In the genomic region with DNA sequence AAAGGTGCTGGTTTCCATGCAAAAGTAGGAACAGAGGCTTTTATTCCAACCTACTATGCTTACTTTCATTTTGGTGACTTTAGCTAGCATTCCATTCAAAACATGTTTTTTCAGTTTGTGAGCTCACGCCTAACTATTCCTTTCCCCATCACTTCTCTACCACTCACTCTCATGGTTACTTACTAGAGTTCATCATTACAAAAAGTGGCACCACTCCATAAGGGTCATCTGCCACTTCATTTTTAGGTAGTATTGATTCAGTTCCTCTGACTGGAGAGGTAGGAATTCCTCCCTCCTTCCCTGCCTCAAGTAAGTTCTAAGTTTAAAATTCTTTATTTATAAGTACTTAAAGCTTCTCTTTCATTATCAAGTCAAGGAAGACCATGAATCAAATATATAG, we compare ENCODE assay signal across 1 cellular context.
TF ChIP-seq lines count a peak whose summit lies in the region.

No MANE protein-coding gene starts in this region.

TF ChIP-seq in H1, 55 proteins besides CTCF, POLR2A, EP300 and RAD21 (continued from another document):
- TF ChIP-seq CHD7 (IDR thresholded peaks at IDR 0.05; ENCODE audit: insufficient replicate concordance, low read length), result no peak
- TF ChIP-seq CBX5 (IDR thresholded peaks at IDR 0.05; ENCODE audit: low read depth, low read length), result no peak
- no peak for TF ChIP-seq BCL11A (IDR thresholded peaks at IDR 0.05; ENCODE audit: low read depth in 2 of 2, low read length in 2 of 2)
- no peak for TF ChIP-seq E2F6 (IDR thresholded peaks at IDR 0.05)
TF ChIP-seq in H1: peak in this region for 0.
